Comparison of ENCODE assay signal across 11 cellular contexts in genomic region chr2:237556773-237557632, GRCh38. TPM values are rescaled to one million over a fixed set of nuclear protein-coding genes. Genes with fewer than 3 reads are reported as not detected.
A peak's percentile ranks its signal among the peaks of the same experiment; 100 is the strongest.
DNase-seq lines count a peak whose midpoint lies in the region; ATAC-seq and TF ChIP-seq lines count a peak whose summit lies in the region.
"Had no signal": no experiment of that assay in that cellular context is flagged by ENCODE, and none has a peak within 500 bp of the region (broad histone marks: within the 10 kb centered on the region; RNA-seq: fewer than 3 reads in every experiment).

No MANE protein-coding gene starts in this region.

- H3K27me3 ChIP-seq in naive thymus-derived CD4-positive, alpha-beta T cell (ENCODE audit: control insufficient read depth in 2 of 2, insufficient read depth in 2 of 2, low read length in 2 of 2), result no peaks in the 10 kb centered on the region
- H3K27me3 ChIP-seq in GM23338 (ENCODE audit: insufficient read depth), result no peaks in the 10 kb centered on the region
- peaks cover 79% of the 10 kb centered on the region for H3K27me3 ChIP-seq in WERI-Rb-1 (ENCODE audit: insufficient read depth, low read depth, severe bottlenecking)

- no peak for TF ChIP-seq CTCF in OCI-LY7 (conservative IDR thresholded peaks at IDR 0.05; ENCODE audit: low read length)
- TF ChIP-seq CTCF in GM23338 (conservative IDR thresholded peaks at IDR 0.05; ENCODE audit: low read depth in 2 of 2), result no peak
- no peak for TF ChIP-seq CTCF in HFFc6 (IDR thresholded peaks at IDR 0.05)
- TF ChIP-seq CTCF in WERI-Rb-1 (IDR thresholded peaks at IDR 0.05; ENCODE audit: low read depth, low read length), result no peak

- H3K9me3 Mint-ChIP-seq in naive thymus-derived CD4-positive, alpha-beta T cell, result peaks cover 0 to 43% (median 8%) of the 10 kb centered on the region in 11 donors
- H3K9me3 Mint-ChIP-seq in GM23338 (peaks cover 30% of the 10 kb centered on the region), HFFc6 (peaks cover 14% of the 10 kb centered on the region)

- H3K36me3 Mint-ChIP-seq in naive thymus-derived CD4-positive, alpha-beta T cell, result peaks cover 0 to 8% (median 0%) of the 10 kb centered on the region in 5 donors
- H3K36me3 Mint-ChIP-seq in GM23338 (ENCODE audit: low read depth) (peaks cover 38% of the 10 kb centered on the region), HFFc6 (ENCODE audit: low read depth) (peaks cover 49% of the 10 kb centered on the region)

- H3F3A ChIP-seq in GM23338 (replicated peaks; ENCODE audit: low read depth), result no peaks in the 10 kb centered on the region

- DNase-seq in naive thymus-derived CD4-positive, alpha-beta T cell, result no peak
- DNase-seq in OCI-LY7 (ENCODE audit: low spot score), result no peak
- no peak for DNase-seq in GM23338 (ENCODE audit: low spot score)
- no peak for DNase-seq in HFFc6
- DNase-seq in WERI-Rb-1, result no peak
- DNase-seq: NCI-H1092, occipital lobe had no signal

- H3K27ac Mint-ChIP-seq in naive thymus-derived CD4-positive, alpha-beta T cell, result peak overlapping the region in 4 of 9 donors; percentile 65 to 77 (median 73)
- H3K27ac Mint-ChIP-seq in GM23338 (no peak overlapping the region), HFFc6 (no peak overlapping the region)

- H4K20me1 ChIP-seq in OCI-LY7 (ENCODE audit: insufficient read depth, low read length) (no peaks in the 10 kb centered on the region), GM23338 (replicated peaks; ENCODE audit: insufficient read depth) (no peaks in the 10 kb centered on the region)

- H3K4me3 ChIP-seq in naive thymus-derived CD4-positive, alpha-beta T cell (ENCODE audit: low read length), result no peak overlapping the region
- no peak overlapping the region for H3K4me3 ChIP-seq in OCI-LY7 (ENCODE audit: low read depth, low read length, poor library complexity, severe bottlenecking)
- no peak overlapping the region for H3K4me3 ChIP-seq in GM23338
- no peak overlapping the region for H3K4me3 ChIP-seq in WERI-Rb-1 (ENCODE audit: low read depth, low read length)
- H3K4me3 ChIP-seq: thoracic aorta had no signal

- H2AFZ ChIP-seq in OCI-LY7 (ENCODE audit: low read length) (no peak overlapping the region), GM23338 (no peak overlapping the region)

- H3K27ac ChIP-seq in naive thymus-derived CD4-positive, alpha-beta T cell (ENCODE audit: low read depth, low read length), result no peak overlapping the region
- no peak overlapping the region for H3K27ac ChIP-seq in OCI-LY7 (ENCODE audit: low read depth, low read length, poor library complexity, severe bottlenecking)
- H3K27ac ChIP-seq in GM23338 (ENCODE audit: low read depth), result no peak overlapping the region
- no peak overlapping the region for H3K27ac ChIP-seq in WERI-Rb-1
- H3K27ac ChIP-seq: thoracic aorta had no signal

- no peak overlapping the region for H3K4me2 ChIP-seq in OCI-LY7 (ENCODE audit: low read length)
- H3K4me2 ChIP-seq in GM23338, result no peak overlapping the region

- CTCF ChIA-PET in naive thymus-derived CD4-positive, alpha-beta T cell (lab: Charles Lee), result no interaction called here
- CTCF ChIA-PET in OCI-LY7 (lab: Charles Lee; ENCODE audit: unreplicated experiment), result interaction anchor here (0.7 kb wide), 1 partner anchor 15 kb away, joined by 3 read pairs; no protein-coding TSS in a partner anchor

- peaks cover 0 to 6% (median 0%) of the 10 kb centered on the region in 5 donors for H3K27me3 Mint-ChIP-seq in naive thymus-derived CD4-positive, alpha-beta T cell
- H3K27me3 Mint-ChIP-seq in GM23338 (ENCODE audit: insufficient read depth, low read depth, poor library complexity) (peaks cover 4% of the 10 kb centered on the region), HFFc6 (ENCODE audit: insufficient read depth) (peaks cover under 1% of the 10 kb centered on the region; the same call in 1 of the 2 replicates)

- peak overlapping the region in 6 of 10 donors; percentile 3 to 51 (median 24) for H3K4me3 Mint-ChIP-seq in naive thymus-derived CD4-positive, alpha-beta T cell
- H3K4me3 Mint-ChIP-seq in GM23338, result no peak overlapping the region
- no peak overlapping the region for H3K4me3 Mint-ChIP-seq in HFFc6

- H3K4me1 Mint-ChIP-seq in naive thymus-derived CD4-positive, alpha-beta T cell, result peaks cover 0 to 14% (median 12%) of the 10 kb centered on the region in 7 donors
- no peaks in the 10 kb centered on the region; the same call in 2 of the 3 replicates for H3K4me1 Mint-ChIP-seq in GM23338
- H3K4me1 Mint-ChIP-seq in HFFc6 (ENCODE audit: low read depth), result peaks cover 22% of the 10 kb centered on the region

- no peaks in the 10 kb centered on the region for H3K36me3 ChIP-seq in naive thymus-derived CD4-positive, alpha-beta T cell (ENCODE audit: control insufficient read depth in 2 of 3, insufficient read depth in 3 of 3, low read length in 3 of 3)
- H3K36me3 ChIP-seq in OCI-LY7 (ENCODE audit: insufficient read depth, low read length), result no peaks in the 10 kb centered on the region
- no peaks in the 10 kb centered on the region for H3K36me3 ChIP-seq in GM23338 (ENCODE audit: insufficient read depth)
- no peaks in the 10 kb centered on the region for H3K36me3 ChIP-seq in WERI-Rb-1
- H3K36me3 ChIP-seq: thoracic aorta had no signal

- POLR2A ChIA-PET in naive thymus-derived CD4-positive, alpha-beta T cell (lab: Charles Lee), result no interaction called here
- POLR2A ChIA-PET in OCI-LY7 (lab: Charles Lee), result no interaction called here

- H3K9me2 ChIP-seq in OCI-LY7 (ENCODE audit: insufficient read depth, low read length) (no peaks in the 10 kb centered on the region), GM23338 (ENCODE audit: insufficient read depth) (no peaks in the 10 kb centered on the region)

- BruUV-seq in OCI-LY7 (replicated peaks; lab: Mats Ljungman, UMichigan), result no TSS peak

- intact Hi-C loops in naive thymus-derived CD4-positive, alpha-beta T cell (cut with micrococcal nuclease), result no loop called here
- intact Hi-C loops in OCI-LY7 (cut with micrococcal nuclease; ENCODE audit: unreplicated experiment), result no loop called here

- H3K79me2 ChIP-seq in OCI-LY7 (ENCODE audit: insufficient read depth, low read depth, low read length) (no peaks in the 10 kb centered on the region), GM23338 (replicated peaks; ENCODE audit: insufficient read depth) (no peaks in the 10 kb centered on the region)

- H3K4me1 ChIP-seq in naive thymus-derived CD4-positive, alpha-beta T cell (ENCODE audit: control insufficient read depth in 2 of 2, insufficient read depth in 2 of 2, low read length in 2 of 2), result peaks cover 0 to 6% of the 10 kb centered on the region in 2 donors
- H3K4me1 ChIP-seq in OCI-LY7 (ENCODE audit: insufficient read depth, low read length, poor library complexity, severe bottlenecking), result no peaks in the 10 kb centered on the region
- H3K4me1 ChIP-seq in GM23338 (ENCODE audit: insufficient read depth), result no peaks in the 10 kb centered on the region

- ATAC-seq in GM18517 (IDR thresholded peaks at IDR 0.05; ENCODE audit: unreplicated experiment) (peak; percentile 91), GM21619 (IDR thresholded peaks at IDR 0.05; ENCODE audit: unreplicated experiment) (peak; percentile 95), HG03558 (IDR thresholded peaks at IDR 0.05; ENCODE audit: extremely low read depth, unreplicated experiment) (peak; percentile 78), GM23338 (no peak)
- ATAC-seq in naive thymus-derived CD4-positive, alpha-beta T cell, result peak; percentile 47

- H3K9me3 ChIP-seq in naive thymus-derived CD4-positive, alpha-beta T cell (ENCODE audit: control insufficient read depth in 2 of 3, low read length in 3 of 3), result no peaks in the 10 kb centered on the region
- H3K9me3 ChIP-seq in OCI-LY7 (ENCODE audit: low read length), result peaks cover 5% of the 10 kb centered on the region
- H3K9me3 ChIP-seq in WERI-Rb-1 (ENCODE audit: severe bottlenecking), result peaks cover 21% of the 10 kb centered on the region

TF ChIP-seq in GM23338, 12 proteins besides CTCF, POLR2A, EP300 and RAD21 (continues in another document):
- TF ChIP-seq STAT1 (IDR thresholded peaks at IDR 0.05; ENCODE audit: unreplicated experiment) (no peak), CREB1 (CRISPR knock-in tag; IDR thresholded peaks at IDR 0.05; ENCODE audit: low read depth) (no peak)

RNA-seq across cellular contexts. Expression of gene PRLH, which starts 9.4 kb away (rescaled TPM):
- total RNA-seq in naive thymus-derived CD4-positive, alpha-beta T cell, result not detected
- polyA plus RNA-seq in naive thymus-derived CD4-positive, alpha-beta T cell, result not detected
- not detected in 2 replicates for total RNA-seq in OCI-LY7 (2014; rRNA removed; shearing (Covaris generic))
- total RNA-seq in OCI-LY7 (2022), result not detected in 2 replicates
- total RNA-seq in GM23338 (2014; rRNA removed; shearing (Covaris generic)), result not detected in 2 replicates
- polyA plus RNA-seq in GM23338 (2016; fragmentation: Nextera tagmentation; extraction: Ambion mirVana), result not detected in 2 replicates
- not detected for total RNA-seq in HFFc6 (2021; fragmentation: NEBNext Ultra II Directional; extraction: Animal tissue kit (Norgen Biotek cat#: 25700))
- total RNA-seq: occipital lobe, thoracic aorta had no signal

RNA-seq across cellular contexts. Expression of gene RAB17, which starts 33.5 kb away (rescaled TPM):
- not detected for total RNA-seq in naive thymus-derived CD4-positive, alpha-beta T cell
- polyA plus RNA-seq in naive thymus-derived CD4-positive, alpha-beta T cell, result not detected
- not detected in 2 replicates for total RNA-seq in OCI-LY7 (2014; rRNA removed; shearing (Covaris generic))
- not detected in 2 replicates for total RNA-seq in OCI-LY7 (2022)
- 21.4 and 26.9 TPM in 2 replicates for total RNA-seq in GM23338 (2014; rRNA removed; shearing (Covaris generic))
- 17.4 and 22.4 TPM in 2 replicates for polyA plus RNA-seq in GM23338 (2016; fragmentation: Nextera tagmentation; extraction: Ambion mirVana)
- total RNA-seq in HFFc6 (2021; fragmentation: NEBNext Ultra II Directional; extraction: Animal tissue kit (Norgen Biotek cat#: 25700)), result under 1 TPM in 4 of 6 experiments, not detected in 2; 0.13 to 0.36 (median 0.25) TPM

Comparison
In these comparisons a context has a peak if more than half of its experiments do, and no peak if none do; other contexts are left out.
1. H3K4me3 Mint-ChIP-seq: peak in naive thymus-derived CD4-positive, alpha-beta T cell (6 of 10); none in GM23338 (single experiment) and HFFc6 (single experiment).
2. RNA of gene RAB17, which starts 33.5 kb away (total RNA-seq): 21.4 to 26.9 TPM in GM23338; 0.13 to 0.36 TPM in HFFc6, not detected in naive thymus-derived CD4-positive, alpha-beta T cell and not detected in OCI-LY7; every median in the first group is over 10 times any median in the second.